Comparison of ENCODE assay signal across 1 cellular context in the genomic region with DNA sequence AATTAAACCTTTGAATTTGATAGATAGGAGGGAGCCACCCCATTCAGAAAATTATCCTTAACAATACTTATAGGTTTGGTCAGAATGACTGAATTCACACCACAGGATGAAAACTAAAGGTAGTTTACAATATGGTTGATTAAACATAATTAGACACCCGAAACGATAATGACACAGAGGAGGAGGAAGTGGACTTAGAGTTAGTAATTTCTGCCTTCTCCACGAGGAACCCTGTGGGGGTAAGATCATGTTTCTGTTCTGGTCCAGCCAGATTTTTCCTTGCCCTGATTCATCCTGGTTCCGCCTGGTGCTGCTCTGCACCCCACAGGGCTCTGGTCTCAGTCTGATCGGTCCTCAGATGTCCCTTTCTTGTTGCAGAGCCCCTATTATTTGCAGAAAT.
TF ChIP-seq lines count a peak whose summit lies in the region.

No MANE protein-coding gene starts in this region.

TF ChIP-seq in HCT116, 20 proteins besides CTCF, POLR2A, EP300 and RAD21 (continued from another document):
- TF ChIP-seq, protein P1, sequence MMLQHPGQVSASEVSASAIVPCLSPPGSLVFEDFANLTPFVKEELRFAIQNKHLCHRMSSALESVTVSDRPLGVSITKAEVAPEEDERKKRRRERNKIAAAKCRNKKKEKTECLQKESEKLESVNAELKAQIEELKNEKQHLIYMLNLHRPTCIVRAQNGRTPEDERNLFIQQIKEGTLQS (IDR thresholded peaks at IDR 0.05): no peak
- no peak for TF ChIP-seq SIN3A (IDR thresholded peaks at IDR 0.05; ENCODE audit: low read depth)
- no peak for TF ChIP-seq EZH2 (IDR thresholded peaks at IDR 0.05)
- TF ChIP-seq EGR1 (IDR thresholded peaks at IDR 0.05; ENCODE audit: low read depth): no peak
- TF ChIP-seq, protein P2, sequence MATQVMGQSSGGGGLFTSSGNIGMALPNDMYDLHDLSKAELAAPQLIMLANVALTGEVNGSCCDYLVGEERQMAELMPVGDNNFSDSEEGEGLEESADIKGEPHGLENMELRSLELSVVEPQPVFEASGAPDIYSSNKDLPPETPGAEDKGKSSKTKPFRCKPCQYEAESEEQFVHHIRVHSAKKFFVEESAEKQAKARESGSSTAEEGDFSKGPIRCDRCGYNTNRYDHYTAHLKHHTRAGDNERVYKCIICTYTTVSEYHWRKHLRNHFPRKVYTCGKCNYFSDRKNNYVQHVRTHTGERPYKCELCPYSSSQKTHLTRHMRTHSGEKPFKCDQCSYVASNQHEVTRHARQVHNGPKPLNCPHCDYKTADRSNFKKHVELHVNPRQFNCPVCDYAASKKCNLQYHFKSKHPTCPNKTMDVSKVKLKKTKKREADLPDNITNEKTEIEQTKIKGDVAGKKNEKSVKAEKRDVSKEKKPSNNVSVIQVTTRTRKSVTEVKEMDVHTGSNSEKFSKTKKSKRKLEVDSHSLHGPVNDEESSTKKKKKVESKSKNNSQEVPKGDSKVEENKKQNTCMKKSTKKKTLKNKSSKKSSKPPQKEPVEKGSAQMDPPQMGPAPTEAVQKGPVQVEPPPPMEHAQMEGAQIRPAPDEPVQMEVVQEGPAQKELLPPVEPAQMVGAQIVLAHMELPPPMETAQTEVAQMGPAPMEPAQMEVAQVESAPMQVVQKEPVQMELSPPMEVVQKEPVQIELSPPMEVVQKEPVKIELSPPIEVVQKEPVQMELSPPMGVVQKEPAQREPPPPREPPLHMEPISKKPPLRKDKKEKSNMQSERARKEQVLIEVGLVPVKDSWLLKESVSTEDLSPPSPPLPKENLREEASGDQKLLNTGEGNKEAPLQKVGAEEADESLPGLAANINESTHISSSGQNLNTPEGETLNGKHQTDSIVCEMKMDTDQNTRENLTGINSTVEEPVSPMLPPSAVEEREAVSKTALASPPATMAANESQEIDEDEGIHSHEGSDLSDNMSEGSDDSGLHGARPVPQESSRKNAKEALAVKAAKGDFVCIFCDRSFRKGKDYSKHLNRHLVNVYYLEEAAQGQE (IDR thresholded peaks at IDR 0.05; ENCODE audit: low read depth): no peak
- TF ChIP-seq SRF (IDR thresholded peaks at IDR 0.05; ENCODE audit: low read depth): no peak
- no peak for TF ChIP-seq EZH2phosphoT487 (IDR thresholded peaks at IDR 0.05; ENCODE audit: borderline replicate concordance)
- TF ChIP-seq, protein P3, sequence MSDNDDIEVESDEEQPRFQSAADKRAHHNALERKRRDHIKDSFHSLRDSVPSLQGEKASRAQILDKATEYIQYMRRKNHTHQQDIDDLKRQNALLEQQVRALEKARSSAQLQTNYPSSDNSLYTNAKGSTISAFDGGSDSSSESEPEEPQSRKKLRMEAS (IDR thresholded peaks at IDR 0.05): no peak
